Comparison of ENCODE assay signal across 21 cellular contexts in the genomic region with DNA sequence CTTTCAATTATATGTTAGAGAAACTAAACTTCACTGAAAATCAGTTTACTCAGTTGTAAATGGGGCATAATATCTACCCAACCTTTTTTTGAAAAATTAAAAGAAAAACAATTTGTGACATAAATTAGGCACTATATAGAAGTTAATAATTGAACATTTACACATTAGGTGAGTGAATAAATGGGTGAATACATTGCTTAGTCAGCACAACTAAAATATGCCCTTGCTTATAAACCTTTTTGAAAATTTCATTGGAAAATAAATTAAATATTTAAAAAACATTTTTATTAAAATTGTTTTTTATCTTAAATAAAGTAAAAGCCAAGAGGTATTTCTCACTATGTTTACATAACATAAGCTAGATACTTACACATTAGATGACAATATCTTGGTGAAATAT.
DNase-seq lines count a peak whose midpoint lies in the region; ATAC-seq, FAIRE-seq and TF ChIP-seq lines count a peak whose summit lies in the region.
"Had no signal": no experiment of that assay in that cellular context is flagged by ENCODE, and none has a peak within 500 bp of the region (broad histone marks: within the 10 kb centered on the region; RNA-seq: fewer than 3 reads in every experiment).

No MANE protein-coding gene starts in this region.

- no peak overlapping the region for H2BK20ac ChIP-seq in IMR-90 (ENCODE audit: low read depth, low read length)

- BruUV-seq in IMR-90 (replicated peaks; lab: Mats Ljungman, UMichigan) = no TSS peak

- in situ Hi-C loops in IMR-90 (cut with MboI; ENCODE audit: low sequenced_read_pairs) = no loop called here

- no peak overlapping the region for H4K8ac ChIP-seq in IMR-90 (ENCODE audit: low read depth in 2 of 2, low read length in 2 of 2)

- H3K18ac ChIP-seq in IMR-90 (ENCODE audit: low read depth, low read length) = no peak overlapping the region

- H3K4ac ChIP-seq in IMR-90 (ENCODE audit: low read depth, low read length) = no peak overlapping the region

- dilution Hi-C loops in IMR-90 (cut with HindIII; ENCODE audit: low sequenced_read_pairs, unreplicated experiment) = no loop called here

- no peak overlapping the region for H2BK15ac ChIP-seq in IMR-90 (ENCODE audit: low read depth, low read length)

- H4K91ac ChIP-seq in IMR-90 (ENCODE audit: insufficient read depth, low read depth, low read length) = no peak overlapping the region

- no peak overlapping the region for H3K27ac Mint-ChIP-seq in WTC11
- H3K27ac Mint-ChIP-seq: B cell; CD4-positive, CD25-positive, alpha-beta regulatory T cell; CD8-positive, alpha-beta T cell; GM23338; HFFc6 had no signal

- no peak overlapping the region for H3K56ac ChIP-seq in IMR-90 (ENCODE audit: extremely low read depth, insufficient read depth, low read length)

- no peak for TF ChIP-seq CTCF in IMR-90 (conservative IDR thresholded peaks at IDR 0.05; ENCODE audit: low read depth, low read length)
- TF ChIP-seq CTCF in kidney (IDR thresholded peaks at IDR 0.05; ENCODE audit: borderline replicate concordance, extremely low read depth, insufficient read depth) = no peak
- TF ChIP-seq CTCF in WTC11 (IDR thresholded peaks at IDR 0.05) = no peak

- POLR2A ChIA-PET in IMR-90 (lab: Charles Lee; ENCODE audit: unreplicated experiment) (no interaction called here), WTC11 (lab: Charles Lee) (no interaction called here)

- no peak overlapping the region for H3K14ac ChIP-seq in IMR-90 (replicated peaks; ENCODE audit: low read depth, low read length)

- H3K9me1 ChIP-seq in IMR-90 (ENCODE audit: insufficient read depth, low read length) = no peaks in the 10 kb centered on the region

- H3K36me3 ChIP-seq in IMR-90 (ENCODE audit: control insufficient read depth, insufficient read depth, low read length) (no peaks in the 10 kb centered on the region), kidney (ENCODE audit: control insufficient read depth in 1 of 2, insufficient read depth in 2 of 2, low read length in 2 of 2) (no peaks in the 10 kb centered on the region)
- H3K36me3 ChIP-seq: BLaER1, HAP-1 had no signal

- H3K4me1 ChIP-seq in IMR-90 (ENCODE audit: control insufficient read depth, insufficient read depth, low read length) = no peaks in the 10 kb centered on the region
- no peaks in the 10 kb centered on the region for H3K4me1 ChIP-seq in kidney (ENCODE audit: control insufficient read depth in 1 of 2, insufficient read depth in 1 of 2, low read depth in 1 of 2, low read length in 2 of 2)
- H3K4me1 ChIP-seq: BLaER1, Caco-2, HAP-1 had no signal

- H3K9me3 Mint-ChIP-seq in WTC11 = no peaks in the 10 kb centered on the region
- H3K9me3 Mint-ChIP-seq: GM23338 had no signal

- no peaks in the 10 kb centered on the region; the same call in 1 of the 2 replicates for H3K4me1 Mint-ChIP-seq in WTC11
- H3K4me1 Mint-ChIP-seq: B cell; CD4-positive, CD25-positive, alpha-beta regulatory T cell; GM23338 had no signal

- no peak overlapping the region for H2AK5ac ChIP-seq in IMR-90 (ENCODE audit: low read depth, low read length)

- no peak overlapping the region for H4K5ac ChIP-seq in IMR-90 (ENCODE audit: low read depth, low read length)

- no peaks in the 10 kb centered on the region for H3K27me3 Mint-ChIP-seq in WTC11 (ENCODE audit: low read depth)
- H3K27me3 Mint-ChIP-seq: B cell; CD4-positive, CD25-positive, alpha-beta regulatory T cell had no signal

- no peak overlapping the region for H3K23ac ChIP-seq in IMR-90 (ENCODE audit: low read depth, low read length)

- H2BK120ac ChIP-seq in IMR-90 (ENCODE audit: low read depth, low read length) = no peak overlapping the region

- FAIRE-seq in colon (lab: Jason Lieb, UNC) (peak; percentile 57), kidney (lab: Jason Lieb, UNC) (peak; percentile 3)
- FAIRE-seq: G401.6, GM12878, GM19239, H54 had no signal

- DNase-seq in IMR-90 (no peak), kidney (no peak), WTC11 (ENCODE audit: low spot score) (no peak), GM03348 (ENCODE audit: low spot score) (no peak)
- DNase-seq: Caco-2; CD4-positive, CD25-positive, alpha-beta regulatory T cell; CD8-positive, alpha-beta T cell; DMS153; DND-41; HFFc6 had no signal

- no peaks in the 10 kb centered on the region for H3K27me3 ChIP-seq in IMR-90 (ENCODE audit: control insufficient read depth, insufficient read depth, low read length)
- H3K27me3 ChIP-seq: BLaER1 had no signal

- no peak overlapping the region for H2AK9ac ChIP-seq in IMR-90 (replicated peaks; ENCODE audit: low read depth, low read length, poor library complexity)

- CTCF ChIA-PET in IMR-90 (lab: Yijun Ruan, JAX) = interaction anchor here (0.7 kb wide), 1 partner anchor 15 kb away, joined by 5 read pairs; no protein-coding TSS in a partner anchor
- CTCF ChIA-PET in WTC11 (lab: Charles Lee) = no interaction called here

- H3K27ac ChIP-seq in IMR-90 (ENCODE audit: insufficient read depth, low read length) (no peak overlapping the region), kidney (ENCODE audit: low read depth in 2 of 2, low read length in 2 of 2) (no peak overlapping the region)
- H3K27ac ChIP-seq: BLaER1, C4-2B had no signal

- intact Hi-C loops in IMR-90 (cut with micrococcal nuclease) (no loop called here), kidney (cut with DNase I) (no loop called here)

- H3K4me2 ChIP-seq in IMR-90 (ENCODE audit: low read depth, low read length) = no peak overlapping the region
- H3K4me2 ChIP-seq: BLaER1, GM23338 had no signal

- ATAC-seq in IMR-90 (ENCODE audit: low read depth) (no peak), WTC11 (no peak), GM21737 (IDR thresholded peaks at IDR 0.05; ENCODE audit: unreplicated experiment) (no peak)
- ATAC-seq: CD8-positive, alpha-beta T cell; GM12878; GM23338 had no signal

- H2AFZ ChIP-seq in IMR-90 (replicated peaks; ENCODE audit: low read length, poor library complexity) = no peak overlapping the region
- H2AFZ ChIP-seq: GM23338 had no signal

- H2BK5ac ChIP-seq in IMR-90 (ENCODE audit: low read depth, low read length, poor library complexity, severe bottlenecking) = no peak overlapping the region

- H3K9me3 ChIP-seq in IMR-90 (ENCODE audit: control insufficient read depth, insufficient read depth, low read length) (no peaks in the 10 kb centered on the region; the same call in 1 of the 2 replicates), kidney (ENCODE audit: control insufficient read depth in 1 of 2, low read length in 2 of 2) (no peaks in the 10 kb centered on the region)
- H3K9me3 ChIP-seq: BLaER1, Caco-2, HAP-1 had no signal

- no peaks in the 10 kb centered on the region for H4K20me1 ChIP-seq in IMR-90 (ENCODE audit: insufficient read depth, low read length)
- H4K20me1 ChIP-seq: BLaER1 had no signal

- H3K4me3 Mint-ChIP-seq in WTC11 = no peak overlapping the region
- H3K4me3 Mint-ChIP-seq: B cell; CD4-positive, CD25-positive, alpha-beta regulatory T cell; CD8-positive, alpha-beta T cell; GM23338; HFFc6 had no signal

- no peak for TF ChIP-seq POLR2A in IMR-90 (IDR thresholded peaks at IDR 0.05; ENCODE audit: low read depth, low read length)

- H3K4me3 ChIP-seq in IMR-90 (ENCODE audit: insufficient read depth, low read depth, low read length) (no peak overlapping the region), kidney (ENCODE audit: low read length in 2 of 2) (no peak overlapping the region)
- H3K4me3 ChIP-seq: BLaER1, GM12878, GM23338, HAP-1 had no signal

- TF ChIP-seq RAD21 in IMR-90 (IDR thresholded peaks at IDR 0.05; ENCODE audit: low read length) = no peak

- H3K9ac ChIP-seq in IMR-90 (ENCODE audit: low read depth, low read length) (no peak overlapping the region), kidney (ENCODE audit: low read length in 2 of 2) (no peak overlapping the region)
- H3K9ac ChIP-seq: BLaER1 had no signal

- H3K79me1 ChIP-seq in IMR-90 (ENCODE audit: low read depth in 1 of 2, low read length in 2 of 2) = no peaks in the 10 kb centered on the region

- H3K36me3 Mint-ChIP-seq in WTC11 = no peaks in the 10 kb centered on the region
- H3K36me3 Mint-ChIP-seq: CD4-positive, CD25-positive, alpha-beta regulatory T cell; CD8-positive, alpha-beta T cell had no signal

TF ChIP-seq in IMR-90, 13 proteins besides CTCF, POLR2A, EP300 and RAD21:
- no peak for TF ChIP-seq BHLHE40 (IDR thresholded peaks at IDR 0.05; ENCODE audit: low read depth, low read length)
- peak; percentile 76 for TF ChIP-seq MAFK (IDR thresholded peaks at IDR 0.05; ENCODE audit: low read depth, low read length)

TF ChIP-seq in WTC11, 78 proteins besides CTCF, POLR2A, EP300 and RAD21 (continues in another document):
- TF ChIP-seq TEAD1 (CRISPR knock-in tag; IDR thresholded peaks at IDR 0.05) (no peak), SMAD4 (CRISPR knock-in tag; IDR thresholded peaks at IDR 0.05) (no peak), TEAD4 (CRISPR knock-in tag; IDR thresholded peaks at IDR 0.05) (no peak), SP1 (CRISPR knock-in tag; conservative IDR thresholded peaks at IDR 0.05) (no peak), TCF7 (CRISPR knock-in tag; IDR thresholded peaks at IDR 0.05; ENCODE audit: low read depth) (no peak), ATF1 (CRISPR knock-in tag; IDR thresholded peaks at IDR 0.05) (no peak)
- TF ChIP-seq, protein P1, sequence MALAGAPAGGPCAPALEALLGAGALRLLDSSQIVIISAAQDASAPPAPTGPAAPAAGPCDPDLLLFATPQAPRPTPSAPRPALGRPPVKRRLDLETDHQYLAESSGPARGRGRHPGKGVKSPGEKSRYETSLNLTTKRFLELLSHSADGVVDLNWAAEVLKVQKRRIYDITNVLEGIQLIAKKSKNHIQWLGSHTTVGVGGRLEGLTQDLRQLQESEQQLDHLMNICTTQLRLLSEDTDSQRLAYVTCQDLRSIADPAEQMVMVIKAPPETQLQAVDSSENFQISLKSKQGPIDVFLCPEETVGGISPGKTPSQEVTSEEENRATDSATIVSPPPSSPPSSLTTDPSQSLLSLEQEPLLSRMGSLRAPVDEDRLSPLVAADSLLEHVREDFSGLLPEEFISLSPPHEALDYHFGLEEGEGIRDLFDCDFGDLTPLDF (CRISPR knock-in tag; IDR thresholded peaks at IDR 0.05) = no peak
